Comparison of ENCODE assay signal across 7 cellular contexts in the genomic region with DNA sequence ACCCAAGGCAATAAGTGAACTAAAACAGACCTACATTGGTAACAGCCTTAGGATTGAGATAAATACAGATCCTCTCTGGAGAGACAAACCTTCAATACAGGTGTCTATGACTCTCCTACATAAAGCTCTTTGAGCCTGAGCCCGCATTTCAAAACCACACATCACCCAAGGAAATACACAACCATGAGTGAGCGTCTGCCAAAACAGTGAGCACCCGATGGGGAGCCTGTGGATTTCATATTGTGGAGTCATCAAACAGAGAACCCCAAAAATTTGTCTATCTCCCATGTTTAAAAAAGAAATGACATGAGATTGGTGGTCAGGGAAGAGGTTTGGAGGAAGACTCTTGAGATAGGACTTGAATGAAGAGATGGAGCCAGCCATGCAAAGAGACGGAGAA.
"Had no signal": no experiment of that assay in that cellular context is flagged by ENCODE, and none has a peak within 500 bp of the region (broad histone marks: within the 10 kb centered on the region; RNA-seq: fewer than 3 reads in every experiment).

No MANE protein-coding gene starts in this region.

- FAIRE-seq: HepG2, HTR-8/SVneo had no signal

- H3K27ac ChIP-seq: HL-60, KMS-11 had no signal

- DNase-seq: IMR-90, KBM-7, KG1 had no signal

- H3K4me2 ChIP-seq: KMS-11 had no signal

- ATAC-seq: HepG2 had no signal

- H3K9ac ChIP-seq: KMS-11 had no signal
